Comparison of ENCODE assay signal across 15 cellular contexts in genomic region chr4:150235795-150236385, GRCh38.
DNase-seq lines count a peak whose midpoint lies in the region; ATAC-seq and TF ChIP-seq lines count a peak whose summit lies in the region.
"Had no signal": no experiment of that assay in that cellular context is flagged by ENCODE, and none has a peak within 500 bp of the region (broad histone marks: within the 10 kb centered on the region; RNA-seq: fewer than 3 reads in every experiment).

No MANE protein-coding gene starts in this region.

- H2BK15ac ChIP-seq in neuronal stem cell (ENCODE audit: low read length) = no peak overlapping the region

- H3K36me3 ChIP-seq in colonic mucosa (no peaks in the 10 kb centered on the region), mesodermal cell (ENCODE audit: control insufficient read depth, insufficient read depth, low read length) (no peaks in the 10 kb centered on the region), transverse colon (no peaks in the 10 kb centered on the region), neuronal stem cell (replicated peaks in 1 of 2; ENCODE audit: control insufficient read depth in 2 of 2, insufficient read depth in 2 of 2, low read length in 2 of 2) (peaks cover 2 to 79% of the 10 kb centered on the region in 2 donors)
- H3K36me3 ChIP-seq: uterus had no signal

- no peaks in the 10 kb centered on the region for H3K9me3 ChIP-seq in colonic mucosa
- no peaks in the 10 kb centered on the region for H3K9me3 ChIP-seq in mesodermal cell (ENCODE audit: control insufficient read depth, low read length)
- no peaks in the 10 kb centered on the region for H3K9me3 ChIP-seq in transverse colon
- no peaks in the 10 kb centered on the region for H3K9me3 ChIP-seq in neuronal stem cell (replicated peaks in 1 of 2; ENCODE audit: control insufficient read depth in 2 of 2, insufficient read depth in 1 of 2, low read depth in 1 of 2, low read length in 2 of 2)
- H3K9me3 ChIP-seq: uterus had no signal

- H2BK120ac ChIP-seq in neuronal stem cell (ENCODE audit: low read depth, low read length) = no peak overlapping the region

- no peak overlapping the region for H2BK12ac ChIP-seq in neuronal stem cell (ENCODE audit: low read length)

- H3K14ac ChIP-seq in neuronal stem cell (ENCODE audit: low read length) = no peak overlapping the region

- H3K4ac ChIP-seq in neuronal stem cell (ENCODE audit: low read length) = no peak overlapping the region

- WGBS in mesodermal cell (ENCODE audit: insufficient coverage in 2 of 2), 2 experiments = 65 to 77% methylated on average over 4 to 5 of the region's 6 CpGs
- 60 to 67% methylated on average over 5 to 6 of the region's 6 CpGs for WGBS in transverse colon (ENCODE audit: low coverage in 1 of 2), 2 donors
- no CpG with 5 or more reads among the region's 6 CpGs for WGBS in neuronal stem cell (ENCODE audit: extremely low coverage in 2 of 2, insufficient read length in 2 of 2, insufficient replicate concordance in 1 of 2), 2 donors

- no peak overlapping the region for H4K91ac ChIP-seq in neuronal stem cell (ENCODE audit: low read depth, low read length, poor library complexity)

- TF ChIP-seq CTCF in colonic mucosa (IDR thresholded peaks at IDR 0.05) (no peak), transverse colon (IDR thresholded peaks at IDR 0.05) (no peak)

- no peak overlapping the region for H3K18ac ChIP-seq in neuronal stem cell (ENCODE audit: low read length)

- H3K27ac ChIP-seq in colonic mucosa = peak overlapping the region; percentile 26
- H3K27ac ChIP-seq in mesodermal cell (ENCODE audit: low read depth, low read length, severe bottlenecking) = peak overlapping the region; percentile 91
- peak overlapping the region; percentile 56 to 66 (median 64) for H3K27ac ChIP-seq in transverse colon
- H3K27ac ChIP-seq in neuronal stem cell (replicated peaks; ENCODE audit: low read length) = no peak overlapping the region

- H3K4me3 ChIP-seq in colonic mucosa (no peak overlapping the region), mesodermal cell (ENCODE audit: extremely low read depth, insufficient read depth, low read length, poor library complexity, severe bottlenecking) (no peak overlapping the region), transverse colon (no peak overlapping the region), neuronal stem cell (ENCODE audit: low read length in 2 of 2) (no peak overlapping the region)
- H3K4me3 ChIP-seq: uterus had no signal

- DNase-seq in NCI-H526 (lab: John Stamatoyannopoulos, UW) = peak; percentile 77 to 87
- DNase-seq in colonic mucosa = no peak
- no peak for DNase-seq in transverse colon
- no peak for DNase-seq in neuronal stem cell (ENCODE audit: low spot score)
- no peak for DNase-seq in activated T-cell treated with anti-CD3 and anti-CD28 coated beads for 4 hours
- DNase-seq: activated CD4-positive, CD25-positive, alpha-beta regulatory T cell; activated naive CD4-positive, alpha-beta T cell treated with anti-CD3 and anti-CD28 coated beads, Interleukin-2, amount 50 U/mL, for 16 hours; CD4-positive, CD25-positive, alpha-beta regulatory T cell; immature natural killer cell; MV-4-11; NCI-H2171; stimulated activated CD4-positive, alpha-beta T cell treated with anti-CD3 and anti-CD28 coated beads, Interleukin-4, amount 100 ng/mL, for 1 hour; uterus had no signal

- intact Hi-C loops in colonic mucosa (cut with DNase I) = no loop called here
- intact Hi-C loops in transverse colon (cut with DNase I; ENCODE audit: low total_unique reads) = loop anchor here (5.0 kb wide), 1 partner anchor 89 kb away; no protein-coding TSS in a partner anchor

- H3K27me3 ChIP-seq in colonic mucosa (no peaks in the 10 kb centered on the region), transverse colon (no peaks in the 10 kb centered on the region), neuronal stem cell (ENCODE audit: control insufficient read depth in 3 of 3, insufficient read depth in 3 of 3, low read depth in 1 of 3, low read length in 3 of 3) (no peaks in the 10 kb centered on the region)
- H3K27me3 ChIP-seq: uterus had no signal

- H2AFZ ChIP-seq in neuronal stem cell (ENCODE audit: low read length) = no peak overlapping the region

- no peak for TF ChIP-seq EP300 in transverse colon (IDR thresholded peaks at IDR 0.05; ENCODE audit: low read depth)

- H3K79me1 ChIP-seq in neuronal stem cell (ENCODE audit: low read depth, low read length) = no peaks in the 10 kb centered on the region

- TF ChIP-seq POLR2A in transverse colon (IDR thresholded peaks at IDR 0.05) = no peak

- H3K9ac ChIP-seq in colonic mucosa (ENCODE audit: low read depth in 2 of 2, low read length in 2 of 2) = no peak overlapping the region
- no peak overlapping the region for H3K9ac ChIP-seq in neuronal stem cell (ENCODE audit: low read depth, low read length, poor library complexity)

- no peak overlapping the region for H3K23ac ChIP-seq in neuronal stem cell (ENCODE audit: low read depth, low read length, poor library complexity)

- H3K4me1 ChIP-seq in colonic mucosa (no peaks in the 10 kb centered on the region), mesodermal cell (ENCODE audit: control insufficient read depth, insufficient read depth, low read length, poor library complexity, severe bottlenecking) (peaks cover 30% of the 10 kb centered on the region), transverse colon (peaks cover 0 to 14% (median 2%) of the 10 kb centered on the region in 4 donors), neuronal stem cell (ENCODE audit: control insufficient read depth in 2 of 2, insufficient read depth in 1 of 2, low read depth in 1 of 2, low read length in 2 of 2) (peaks cover 5 to 7% of the 10 kb centered on the region in 2 donors)

- H2AK5ac ChIP-seq in neuronal stem cell (ENCODE audit: low read depth, low read length) = no peak overlapping the region

- H4K8ac ChIP-seq in neuronal stem cell (ENCODE audit: low read depth, low read length) = no peak overlapping the region

- no peak overlapping the region for H2BK5ac ChIP-seq in neuronal stem cell (ENCODE audit: low read length)

- no peak overlapping the region for H3K4me2 ChIP-seq in neuronal stem cell (ENCODE audit: insufficient read depth, low read length, poor library complexity, severe bottlenecking)

- ATAC-seq in HG03520 (IDR thresholded peaks at IDR 0.05; ENCODE audit: unreplicated experiment) = no peak

- in situ Hi-C loops in transverse colon (cut with MboI; ENCODE audit: low pct_ligation_motif_present in 1 of 4, low pct_unique_long_range_greater_than_20kb in 1 of 4, low sequenced_read_pairs in 3 of 4) = no loop called here

Comparison
In these comparisons a context has a peak if more than half of its experiments do, and no peak if none do; other contexts are left out.
1. DNase-seq: peak in NCI-H526 (2 of 2); none in colonic mucosa (single experiment), transverse colon (single experiment), neuronal stem cell (single experiment) and activated T-cell treated with anti-CD3 and anti-CD28 coated beads for 4 hours (single experiment).